In genomic region chr20:4713401-4713800, GRCh38 we compare ENCODE assay signal across 23 cellular contexts. TPM values are rescaled to one million over a fixed set of nuclear protein-coding genes. Genes with fewer than 3 reads are reported as not detected.
DNase-seq lines count a peak whose midpoint lies in the region; ATAC-seq and TF ChIP-seq lines count a peak whose summit lies in the region.
"Had no signal": no experiment of that assay in that cellular context is flagged by ENCODE, and none has a peak within 500 bp of the region (broad histone marks: within the 10 kb centered on the region; RNA-seq: fewer than 3 reads in every experiment).

No MANE protein-coding gene starts in this region.

- H3K4me1 ChIP-seq in foreskin keratinocyte: peaks cover 21% of the 10 kb centered on the region
- H3K4me1 ChIP-seq: uterus had no signal

- H3K27ac ChIP-seq in RWPE1: peak overlapping the region; percentile 72
- peak overlapping the region; percentile 10 for H3K27ac ChIP-seq in foreskin keratinocyte
- H3K27ac ChIP-seq: esophagus squamous epithelium, KMS-11, uterus had no signal

- no peaks in the 10 kb centered on the region for H3K27me3 ChIP-seq in foreskin keratinocyte
- H3K27me3 ChIP-seq: esophagus squamous epithelium, uterus had no signal

- peak; percentile 91 for ATAC-seq in foreskin keratinocyte
- no peak for ATAC-seq in HG02798 (IDR thresholded peaks at IDR 0.05; ENCODE audit: poor library complexity, unreplicated experiment)
- no peak for ATAC-seq in GM18867 (IDR thresholded peaks at IDR 0.05; ENCODE audit: unreplicated experiment)
- no peak for ATAC-seq in HG03196 (IDR thresholded peaks at IDR 0.05; ENCODE audit: unreplicated experiment)
- ATAC-seq: activated T-cell treated with anti-CD3 and anti-CD28 coated beads, Interleukin-2, amount 50 U/mL, for 72 hours had no signal

- POLR2A ChIA-PET in RWPE1 (lab: Yijun Ruan, JAX; ENCODE audit: low non-redundant PET): no interaction called here

- CTCF ChIA-PET in RWPE1 (lab: Yijun Ruan, JAX): interaction anchor here (0.9 kb wide), 1 partner anchor 100 kb away, joined by 3 read pairs; no protein-coding TSS in a partner anchor

- DNase-seq in A172 (ENCODE audit: low spot score) (peak; percentile 95), HS-5 (ENCODE audit: low read depth) (peak; percentile 58), RWPE1 (ENCODE audit: low spot score) (peak; percentile 95), foreskin keratinocyte (peak; percentile 94 to 97), CD1c-positive myeloid dendritic cell (ENCODE audit: extremely low spot score) (no peak)
- DNase-seq: activated CD4-positive, CD25-positive, alpha-beta regulatory T cell treated with anti-CD3 and anti-CD28 coated beads, Interleukin-2, amount 50 U/mL, for 72 hours; activated CD8-positive, alpha-beta memory T cell treated with anti-CD3 and anti-CD28 coated beads for 24 hours; activated T-cell treated with anti-CD3 and anti-CD28 coated beads, Interleukin-2, amount 50 U/mL, for 72 hours; C1 segment of cervical spinal cord; DMS 273 treated with DMSO at 0.1 percent for 48 hours; esophagus squamous epithelium; glutamatergic neuron; NCI-H1092 treated with DMSO at 0.1 percent for 48 hours; NCI-H2029 treated with DMSO at 0.1 percent for 48 hours; retina; RPMI8226; stimulated activated CD8-positive, alpha-beta memory T cell treated with anti-CD3 and anti-CD28 coated beads, Interleukin-4, amount 100 ng/mL, for 48 hours; uterus had no signal

- no peak for TF ChIP-seq CTCF in RWPE1 (conservative IDR thresholded peaks at IDR 0.05; ENCODE audit: low read depth)
- TF ChIP-seq CTCF in foreskin keratinocyte (conservative IDR thresholded peaks at IDR 0.05): no peak

RNA-seq across cellular contexts. Expression of gene PRND, which starts 8.3 kb away (rescaled TPM):
- total RNA-seq in A172 (2014; rRNA removed; shearing (Covaris generic)): 0.10 and 0.12 TPM in 2 replicates
- not detected in 2 replicates for total RNA-seq in foreskin keratinocyte
- not detected in 2 replicates for polyA plus RNA-seq in foreskin keratinocyte
- total RNA-seq: activated T-cell treated with anti-CD3 and anti-CD28 coated beads, Interleukin-2, amount 50 U/mL, for 72 hours; esophagus squamous epithelium; mucosa of gallbladder had no signal

RNA-seq across cellular contexts. Expression of gene PRNP, which starts 27.1 kb away (rescaled TPM):
- total RNA-seq in A172 (2014; rRNA removed; shearing (Covaris generic)): 234 and 248 TPM in 2 replicates
- total RNA-seq in foreskin keratinocyte: 403 and 528 TPM in 2 replicates
- polyA plus RNA-seq in foreskin keratinocyte: 227 and 256 TPM in 2 replicates
